In the genomic region with DNA sequence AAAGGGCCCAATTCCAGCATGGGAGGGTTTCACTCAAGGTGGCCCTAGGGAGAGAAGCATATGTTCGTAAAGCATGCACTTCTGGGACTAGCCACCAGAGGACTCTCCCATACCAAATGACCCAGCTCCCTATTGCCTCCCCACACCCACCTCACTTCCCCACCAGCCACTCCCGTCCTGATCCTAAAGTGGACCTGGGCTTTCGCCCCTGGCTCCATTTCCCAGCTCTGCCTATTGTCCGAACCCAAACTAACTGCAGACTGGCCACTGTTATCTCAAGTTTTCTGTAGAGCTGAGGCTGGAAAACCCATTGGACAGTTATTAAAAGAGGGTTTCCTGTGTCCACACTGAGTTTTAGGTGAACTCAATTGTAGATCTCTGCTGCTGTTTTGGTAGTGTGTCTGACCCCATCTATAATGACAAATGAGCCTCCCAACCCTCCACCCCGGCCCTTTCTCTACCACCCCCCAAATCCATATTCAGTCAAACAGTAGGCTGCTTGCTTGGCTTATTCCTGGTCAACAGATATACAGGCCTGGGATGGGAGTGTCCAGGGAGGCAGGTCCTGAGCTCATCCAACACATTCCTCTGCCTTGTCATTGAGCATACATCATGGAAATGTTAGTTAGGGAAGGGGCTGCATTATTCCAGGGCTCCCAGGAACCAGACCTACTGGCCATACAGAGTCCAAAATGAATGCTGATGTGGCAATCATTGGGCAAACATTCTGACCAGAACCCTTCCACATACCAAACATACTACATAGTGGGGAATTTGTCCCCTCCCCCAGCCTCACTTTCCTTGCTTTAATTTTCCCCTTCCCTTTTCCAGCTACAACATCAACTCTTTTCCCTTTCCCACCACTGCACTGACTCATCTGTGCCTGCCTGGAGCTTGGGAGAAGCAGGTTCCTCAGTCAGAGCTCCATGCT, we compare ENCODE assay signal across 1 cellular context.
A peak's percentile ranks its signal among the peaks of the same experiment; 100 is the strongest.
TF ChIP-seq lines count a peak whose summit lies in the region.

No MANE protein-coding gene starts in this region.

TF ChIP-seq in HepG2, 621 proteins besides CTCF, POLR2A, EP300 and RAD21 (continued from another document and continues in another):
- TF ChIP-seq, protein P1, sequence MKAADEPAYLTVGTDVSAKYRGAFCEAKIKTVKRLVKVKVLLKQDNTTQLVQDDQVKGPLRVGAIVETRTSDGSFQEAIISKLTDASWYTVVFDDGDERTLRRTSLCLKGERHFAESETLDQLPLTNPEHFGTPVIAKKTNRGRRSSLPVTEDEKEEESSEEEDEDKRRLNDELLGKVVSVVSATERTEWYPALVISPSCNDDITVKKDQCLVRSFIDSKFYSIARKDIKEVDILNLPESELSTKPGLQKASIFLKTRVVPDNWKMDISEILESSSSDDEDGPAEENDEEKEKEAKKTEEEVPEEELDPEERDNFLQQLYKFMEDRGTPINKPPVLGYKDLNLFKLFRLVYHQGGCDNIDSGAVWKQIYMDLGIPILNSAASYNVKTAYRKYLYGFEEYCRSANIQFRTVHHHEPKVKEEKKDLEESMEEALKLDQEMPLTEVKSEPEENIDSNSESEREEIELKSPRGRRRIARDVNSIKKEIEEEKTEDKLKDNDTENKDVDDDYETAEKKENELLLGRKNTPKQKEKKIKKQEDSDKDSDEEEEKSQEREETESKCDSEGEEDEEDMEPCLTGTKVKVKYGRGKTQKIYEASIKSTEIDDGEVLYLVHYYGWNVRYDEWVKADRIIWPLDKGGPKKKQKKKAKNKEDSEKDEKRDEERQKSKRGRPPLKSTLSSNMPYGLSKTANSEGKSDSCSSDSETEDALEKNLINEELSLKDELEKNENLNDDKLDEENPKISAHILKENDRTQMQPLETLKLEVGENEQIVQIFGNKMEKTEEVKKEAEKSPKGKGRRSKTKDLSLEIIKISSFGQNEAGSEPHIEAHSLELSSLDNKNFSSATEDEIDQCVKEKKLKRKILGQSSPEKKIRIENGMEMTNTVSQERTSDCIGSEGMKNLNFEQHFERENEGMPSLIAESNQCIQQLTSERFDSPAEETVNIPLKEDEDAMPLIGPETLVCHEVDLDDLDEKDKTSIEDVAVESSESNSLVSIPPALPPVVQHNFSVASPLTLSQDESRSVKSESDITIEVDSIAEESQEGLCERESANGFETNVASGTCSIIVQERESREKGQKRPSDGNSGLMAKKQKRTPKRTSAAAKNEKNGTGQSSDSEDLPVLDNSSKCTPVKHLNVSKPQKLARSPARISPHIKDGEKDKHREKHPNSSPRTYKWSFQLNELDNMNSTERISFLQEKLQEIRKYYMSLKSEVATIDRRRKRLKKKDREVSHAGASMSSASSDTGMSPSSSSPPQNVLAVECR (CRISPR knock-in tag; IDR thresholded peaks at IDR 0.05; ENCODE audit: borderline replicate concordance) = no peak
- TF ChIP-seq ZNF839 (CRISPR knock-in tag; IDR thresholded peaks at IDR 0.05; ENCODE audit: borderline replicate concordance) (no peak), SPEN (CRISPR knock-in tag; IDR thresholded peaks at IDR 0.05; ENCODE audit: low read depth) (no peak), ZNF446 (CRISPR knock-in tag; IDR thresholded peaks at IDR 0.05) (no peak), SIX4 (CRISPR knock-in tag; IDR thresholded peaks at IDR 0.05) (no peak), TBX3 (IDR thresholded peaks at IDR 0.05; ENCODE audit: borderline replicate concordance) (no peak), SSRP1 (CRISPR knock-in tag; IDR thresholded peaks at IDR 0.05) (no peak), ZBTB20 (CRISPR knock-in tag; IDR thresholded peaks at IDR 0.05; ENCODE audit: borderline replicate concordance, low read depth) (no peak), NONO (IDR thresholded peaks at IDR 0.05) (no peak), NONO (CRISPR knock-in tag; conservative IDR thresholded peaks at IDR 0.05) (no peak), NCOR1 (IDR thresholded peaks at IDR 0.05; ENCODE audit: borderline replicate concordance, low read length) (no peak), HOXA9 (CRISPR knock-in tag; IDR thresholded peaks at IDR 0.05; ENCODE audit: borderline replicate concordance) (no peak), SNRNP70 (IDR thresholded peaks at IDR 0.05; ENCODE audit: low read depth, low read length) (no peak), RAD51 (IDR thresholded peaks at IDR 0.05; ENCODE audit: borderline replicate concordance) (no peak), ZNF143 (CRISPR knock-in tag; IDR thresholded peaks at IDR 0.05) (no peak), GABPA (IDR thresholded peaks at IDR 0.05; ENCODE audit: low read depth, low read length) (no peak), GABPA (CRISPR knock-in tag; IDR thresholded peaks at IDR 0.05; ENCODE audit: low read depth) (no peak), SAFB2 (CRISPR knock-in tag; IDR thresholded peaks at IDR 0.05; ENCODE audit: borderline replicate concordance, low read depth) (no peak), IRX3 (CRISPR knock-in tag; IDR thresholded peaks at IDR 0.05; ENCODE audit: borderline replicate concordance, low read depth) (0 out of 2 replicates have a peak, but pooled peaks have one; percentile 47), ZNF777 (CRISPR knock-in tag; IDR thresholded peaks at IDR 0.05) (no peak), ARHGAP35 (CRISPR knock-in tag; IDR thresholded peaks at IDR 0.05; ENCODE audit: borderline replicate concordance) (no peak), ZSCAN31 (CRISPR knock-in tag; IDR thresholded peaks at IDR 0.05; ENCODE audit: low read depth) (no peak; the same call in 1 of the 2 replicates), ZFYVE20 (CRISPR knock-in tag; IDR thresholded peaks at IDR 0.05; ENCODE audit: borderline replicate concordance, low read depth) (no peak), HOXA7 (CRISPR knock-in tag; IDR thresholded peaks at IDR 0.05) (no peak), ZFP62 (CRISPR knock-in tag; IDR thresholded peaks at IDR 0.05) (no peak), ZFAT (CRISPR knock-in tag; conservative IDR thresholded peaks at IDR 0.05) (no peak), KLF16 (CRISPR knock-in tag; IDR thresholded peaks at IDR 0.05) (no peak), ZNF501 (CRISPR knock-in tag; IDR thresholded peaks at IDR 0.05) (peak; percentile 57; the same call in 1 of the 2 replicates), SOX6 (IDR thresholded peaks at IDR 0.05) (no peak), SOX6 (CRISPR knock-in tag; IDR thresholded peaks at IDR 0.05) (no peak), HOXA3 (CRISPR knock-in tag; IDR thresholded peaks at IDR 0.05) (no peak), KDM4B (CRISPR knock-in tag; IDR thresholded peaks at IDR 0.05) (no peak), ZNF891 (CRISPR knock-in tag; IDR thresholded peaks at IDR 0.05) (no peak), FOXJ3 (CRISPR knock-in tag; IDR thresholded peaks at IDR 0.05; ENCODE audit: borderline replicate concordance) (no peak), NR2F2 (IDR thresholded peaks at IDR 0.05; ENCODE audit: borderline replicate concordance, low read depth) (peak; percentile 9; the same call in 1 of the 2 replicates), NR2F1 (CRISPR knock-in tag; IDR thresholded peaks at IDR 0.05) (no peak), EZH2 (conservative IDR thresholded peaks at IDR 0.05; ENCODE audit: low read depth, low read length) (no peak), ZNF460 (CRISPR knock-in tag; IDR thresholded peaks at IDR 0.05; ENCODE audit: borderline replicate concordance) (no peak), HOXD1 (CRISPR knock-in tag; IDR thresholded peaks at IDR 0.05) (0 out of 2 replicates have a peak, but pooled peaks have one; percentile 32), KLF13 (CRISPR knock-in tag; IDR thresholded peaks at IDR 0.05) (no peak)
- TF ChIP-seq, protein P2, sequence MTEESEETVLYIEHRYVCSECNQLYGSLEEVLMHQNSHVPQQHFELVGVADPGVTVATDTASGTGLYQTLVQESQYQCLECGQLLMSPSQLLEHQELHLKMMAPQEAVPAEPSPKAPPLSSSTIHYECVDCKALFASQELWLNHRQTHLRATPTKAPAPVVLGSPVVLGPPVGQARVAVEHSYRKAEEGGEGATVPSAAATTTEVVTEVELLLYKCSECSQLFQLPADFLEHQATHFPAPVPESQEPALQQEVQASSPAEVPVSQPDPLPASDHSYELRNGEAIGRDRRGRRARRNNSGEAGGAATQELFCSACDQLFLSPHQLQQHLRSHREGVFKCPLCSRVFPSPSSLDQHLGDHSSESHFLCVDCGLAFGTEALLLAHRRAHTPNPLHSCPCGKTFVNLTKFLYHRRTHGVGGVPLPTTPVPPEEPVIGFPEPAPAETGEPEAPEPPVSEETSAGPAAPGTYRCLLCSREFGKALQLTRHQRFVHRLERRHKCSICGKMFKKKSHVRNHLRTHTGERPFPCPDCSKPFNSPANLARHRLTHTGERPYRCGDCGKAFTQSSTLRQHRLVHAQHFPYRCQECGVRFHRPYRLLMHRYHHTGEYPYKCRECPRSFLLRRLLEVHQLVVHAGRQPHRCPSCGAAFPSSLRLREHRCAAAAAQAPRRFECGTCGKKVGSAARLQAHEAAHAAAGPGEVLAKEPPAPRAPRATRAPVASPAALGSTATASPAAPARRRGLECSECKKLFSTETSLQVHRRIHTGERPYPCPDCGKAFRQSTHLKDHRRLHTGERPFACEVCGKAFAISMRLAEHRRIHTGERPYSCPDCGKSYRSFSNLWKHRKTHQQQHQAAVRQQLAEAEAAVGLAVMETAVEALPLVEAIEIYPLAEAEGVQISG (CRISPR knock-in tag; IDR thresholded peaks at IDR 0.05) = 0 out of 2 replicates have a peak, but pooled peaks have one; percentile 33
- TF ChIP-seq, protein P3, sequence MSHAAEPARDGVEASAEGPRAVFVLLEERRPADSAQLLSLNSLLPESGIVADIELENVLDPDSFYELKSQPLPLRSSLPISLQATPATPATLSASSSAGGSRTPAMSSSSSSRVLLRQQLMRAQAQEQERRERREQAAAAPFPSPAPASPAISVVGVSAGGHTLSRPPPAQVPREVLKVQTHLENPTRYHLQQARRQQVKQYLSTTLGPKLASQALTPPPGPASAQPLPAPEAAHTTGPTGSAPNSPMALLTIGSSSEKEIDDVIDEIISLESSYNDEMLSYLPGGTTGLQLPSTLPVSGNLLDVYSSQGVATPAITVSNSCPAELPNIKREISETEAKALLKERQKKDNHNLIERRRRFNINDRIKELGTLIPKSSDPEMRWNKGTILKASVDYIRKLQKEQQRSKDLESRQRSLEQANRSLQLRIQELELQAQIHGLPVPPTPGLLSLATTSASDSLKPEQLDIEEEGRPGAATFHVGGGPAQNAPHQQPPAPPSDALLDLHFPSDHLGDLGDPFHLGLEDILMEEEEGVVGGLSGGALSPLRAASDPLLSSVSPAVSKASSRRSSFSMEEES (CRISPR knock-in tag; IDR thresholded peaks at IDR 0.05) = no peak
- TF ChIP-seq, protein P4, sequence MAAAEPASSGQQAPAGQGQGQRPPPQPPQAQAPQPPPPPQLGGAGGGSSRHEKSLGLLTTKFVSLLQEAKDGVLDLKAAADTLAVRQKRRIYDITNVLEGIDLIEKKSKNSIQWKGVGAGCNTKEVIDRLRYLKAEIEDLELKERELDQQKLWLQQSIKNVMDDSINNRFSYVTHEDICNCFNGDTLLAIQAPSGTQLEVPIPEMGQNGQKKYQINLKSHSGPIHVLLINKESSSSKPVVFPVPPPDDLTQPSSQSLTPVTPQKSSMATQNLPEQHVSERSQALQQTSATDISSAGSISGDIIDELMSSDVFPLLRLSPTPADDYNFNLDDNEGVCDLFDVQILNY (CRISPR knock-in tag; conservative IDR thresholded peaks at IDR 0.05) = no peak
- TF ChIP-seq, protein P5, sequence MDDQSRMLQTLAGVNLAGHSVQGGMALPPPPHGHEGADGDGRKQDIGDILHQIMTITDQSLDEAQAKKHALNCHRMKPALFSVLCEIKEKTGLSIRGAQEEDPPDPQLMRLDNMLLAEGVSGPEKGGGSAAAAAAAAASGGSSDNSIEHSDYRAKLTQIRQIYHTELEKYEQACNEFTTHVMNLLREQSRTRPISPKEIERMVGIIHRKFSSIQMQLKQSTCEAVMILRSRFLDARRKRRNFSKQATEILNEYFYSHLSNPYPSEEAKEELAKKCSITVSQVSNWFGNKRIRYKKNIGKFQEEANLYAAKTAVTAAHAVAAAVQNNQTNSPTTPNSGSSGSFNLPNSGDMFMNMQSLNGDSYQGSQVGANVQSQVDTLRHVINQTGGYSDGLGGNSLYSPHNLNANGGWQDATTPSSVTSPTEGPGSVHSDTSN (CRISPR knock-in tag; IDR thresholded peaks at IDR 0.05; ENCODE audit: borderline replicate concordance) = no peak
- TF ChIP-seq, protein P6, sequence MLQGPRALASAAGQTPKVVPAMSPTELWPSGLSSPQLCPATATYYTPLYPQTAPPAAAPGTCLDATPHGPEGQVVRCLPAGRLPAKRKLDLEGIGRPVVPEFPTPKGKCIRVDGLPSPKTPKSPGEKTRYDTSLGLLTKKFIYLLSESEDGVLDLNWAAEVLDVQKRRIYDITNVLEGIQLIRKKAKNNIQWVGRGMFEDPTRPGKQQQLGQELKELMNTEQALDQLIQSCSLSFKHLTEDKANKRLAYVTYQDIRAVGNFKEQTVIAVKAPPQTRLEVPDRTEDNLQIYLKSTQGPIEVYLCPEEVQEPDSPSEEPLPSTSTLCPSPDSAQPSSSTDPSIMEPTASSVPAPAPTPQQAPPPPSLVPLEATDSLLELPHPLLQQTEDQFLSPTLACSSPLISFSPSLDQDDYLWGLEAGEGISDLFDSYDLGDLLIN (CRISPR knock-in tag; IDR thresholded peaks at IDR 0.05; ENCODE audit: borderline replicate concordance) = no peak
- TF ChIP-seq, protein P7, sequence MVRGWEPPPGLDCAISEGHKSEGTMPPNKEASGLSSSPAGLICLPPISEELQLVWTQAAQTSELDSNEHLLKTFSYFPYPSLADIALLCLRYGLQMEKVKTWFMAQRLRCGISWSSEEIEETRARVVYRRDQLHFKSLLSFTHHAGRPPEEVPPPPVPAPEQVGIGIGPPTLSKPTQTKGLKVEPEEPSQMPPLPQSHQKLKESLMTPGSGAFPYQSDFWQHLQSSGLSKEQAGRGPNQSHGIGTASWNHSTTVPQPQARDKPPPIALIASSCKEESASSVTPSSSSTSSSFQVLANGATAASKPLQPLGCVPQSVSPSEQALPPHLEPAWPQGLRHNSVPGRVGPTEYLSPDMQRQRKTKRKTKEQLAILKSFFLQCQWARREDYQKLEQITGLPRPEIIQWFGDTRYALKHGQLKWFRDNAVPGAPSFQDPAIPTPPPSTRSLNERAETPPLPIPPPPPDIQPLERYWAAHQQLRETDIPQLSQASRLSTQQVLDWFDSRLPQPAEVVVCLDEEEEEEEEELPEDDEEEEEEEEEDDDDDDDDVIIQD (CRISPR knock-in tag; IDR thresholded peaks at IDR 0.05; ENCODE audit: low read depth) = no peak
- TF ChIP-seq, protein P8, sequence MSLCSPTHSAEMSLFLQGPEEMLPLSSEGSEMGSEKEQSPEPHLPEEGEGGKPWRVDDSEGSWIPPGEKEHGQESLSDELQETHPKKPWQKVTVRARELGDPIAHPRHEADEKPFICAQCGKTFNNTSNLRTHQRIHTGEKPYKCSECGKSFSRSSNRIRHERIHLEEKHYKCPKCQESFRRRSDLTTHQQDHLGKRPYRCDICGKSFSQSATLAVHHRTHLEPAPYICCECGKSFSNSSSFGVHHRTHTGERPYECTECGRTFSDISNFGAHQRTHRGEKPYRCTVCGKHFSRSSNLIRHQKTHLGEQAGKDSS (CRISPR knock-in tag; IDR thresholded peaks at IDR 0.05; ENCODE audit: borderline replicate concordance, low read depth) = no peak
- TF ChIP-seq, protein P9, sequence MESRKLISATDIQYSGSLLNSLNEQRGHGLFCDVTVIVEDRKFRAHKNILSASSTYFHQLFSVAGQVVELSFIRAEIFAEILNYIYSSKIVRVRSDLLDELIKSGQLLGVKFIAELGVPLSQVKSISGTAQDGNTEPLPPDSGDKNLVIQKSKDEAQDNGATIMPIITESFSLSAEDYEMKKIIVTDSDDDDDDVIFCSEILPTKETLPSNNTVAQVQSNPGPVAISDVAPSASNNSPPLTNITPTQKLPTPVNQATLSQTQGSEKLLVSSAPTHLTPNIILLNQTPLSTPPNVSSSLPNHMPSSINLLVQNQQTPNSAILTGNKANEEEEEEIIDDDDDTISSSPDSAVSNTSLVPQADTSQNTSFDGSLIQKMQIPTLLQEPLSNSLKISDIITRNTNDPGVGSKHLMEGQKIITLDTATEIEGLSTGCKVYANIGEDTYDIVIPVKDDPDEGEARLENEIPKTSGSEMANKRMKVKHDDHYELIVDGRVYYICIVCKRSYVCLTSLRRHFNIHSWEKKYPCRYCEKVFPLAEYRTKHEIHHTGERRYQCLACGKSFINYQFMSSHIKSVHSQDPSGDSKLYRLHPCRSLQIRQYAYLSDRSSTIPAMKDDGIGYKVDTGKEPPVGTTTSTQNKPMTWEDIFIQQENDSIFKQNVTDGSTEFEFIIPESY (CRISPR knock-in tag; IDR thresholded peaks at IDR 0.05) = no peak
